In genomic region chr16:3764409-3764808, GRCh38 we compare ENCODE assay signal across 31 cellular contexts.
"Had no signal": no experiment of that assay in that cellular context is flagged by ENCODE, and none has a peak within 500 bp of the region (broad histone marks: within the 10 kb centered on the region; RNA-seq: fewer than 3 reads in every experiment).

No MANE protein-coding gene starts in this region.

- H3K36me3 ChIP-seq: ovary had no signal

- H3K27ac ChIP-seq: neutrophil, ovary, parathyroid adenoma, psoas muscle, right lobe of liver, skin epidermis, spleen, suprapubic skin, thoracic aorta, thyroid gland, tibial nerve, upper lobe of left lung, vagina had no signal

- ATAC-seq: naive thymus-derived CD8-positive, alpha-beta T cell; natural killer cell treated with Interleukin-12 subunit alpha and Interleukin-12 subunit beta and Interleukin-15 and Interleukin-18, amount 100 ng/mL, for 72 hours; psoas muscle; right cardiac atrium; right lobe of liver; stimulated activated memory B cell treated with anti-CD40 and anti-IgM and Interleukin-4, amounts not matched to agents 10 μg/mL and 1 μg/mL and 100 μg/mL, for 72 hours; stimulated activated naive CD8-positive, alpha-beta T cell treated with anti-CD3 and anti-CD28 coated beads, Interleukin-15, amount 100 ng/mL, for 72 hours; stimulated activated naive CD8-positive, alpha-beta T cell treated with anti-CD3 and anti-CD28 coated beads, Interleukin-15, Interleukin-2, amounts not matched to agents 100 U/mL and 50 U/mL, for 24 hours had no signal

- DNase-seq: naive thymus-derived CD8-positive, alpha-beta T cell; nephron progenitor cell; nucleus accumbens; ovary; posterior cingulate gyrus; psoas muscle; right cardiac atrium; spleen; stimulated activated CD4-positive, alpha-beta T cell treated with anti-CD3 and anti-CD28 coated beads, Interleukin-12 subunit alpha, Interleukin-12 subunit beta, amount 100 ng/mL, for 4 hours; stimulated activated CD4-positive, alpha-beta T cell treated with anti-CD3 and anti-CD28 coated beads, Interleukin-1b, Interleukin-23, amount 100 ng/mL, for 48 hours; stimulated activated CD4-positive, alpha-beta T cell treated with anti-CD3 and anti-CD28 coated beads, Interleukin-4, amount 100 ng/mL, for 1 hour; stimulated activated CD4-positive, alpha-beta T cell treated with anti-CD3 and anti-CD28 coated beads, Interleukin-4, amount 100 ng/mL, for 4 hours; stimulated activated CD8-positive, alpha-beta memory T cell treated with anti-CD3 and anti-CD28 coated beads, Interleukin-4, amount 100 ng/mL, for 48 hours; stimulated activated naive CD4-positive, alpha-beta T cell; stimulated activated naive CD8-positive, alpha-beta T cell treated with anti-CD3 and anti-CD28 coated beads, Interleukin-15, amount 100 ng/mL, for 72 hours; stimulated activated naive CD8-positive, alpha-beta T cell treated with anti-CD3 and anti-CD28 coated beads, Interleukin-15, Interleukin-2, amounts not matched to agents 100 U/mL and 50 U/mL, for 24 hours; substantia nigra; thyroid gland; trophoblast cell; upper lobe of left lung had no signal

- H3K27me3 ChIP-seq: neutrophil, ovary, right lobe of liver, spleen, suprapubic skin, thyroid gland, tibial nerve, upper lobe of left lung, vagina had no signal

- H3K4me1 ChIP-seq: parathyroid adenoma, psoas muscle, right lobe of liver, suprapubic skin, thyroid gland, upper lobe of left lung, vagina had no signal

- H3K9ac ChIP-seq: parathyroid adenoma had no signal

- H3K4me2 ChIP-seq: smooth muscle cell had no signal

- H3K4me3 ChIP-seq: ovary, psoas muscle, right lobe of liver, skin epidermis, smooth muscle cell, spleen, suprapubic skin, thoracic aorta, thyroid gland, tibial nerve, upper lobe of left lung, vagina had no signal

- H3K9me3 ChIP-seq: neutrophil, ovary, psoas muscle, right lobe of liver, spleen, suprapubic skin, thoracic aorta, thyroid gland, tibial nerve, upper lobe of left lung, vagina had no signal
